18 cellular contexts compared by ENCODE assay signal in genomic region chr20:17466641-17467040, GRCh38.
DNase-seq lines count a peak whose midpoint lies in the region; ATAC-seq lines count a peak whose summit lies in the region.
"Had no signal": no experiment of that assay in that cellular context is flagged by ENCODE, and none has a peak within 500 bp of the region (broad histone marks: within the 10 kb centered on the region; RNA-seq: fewer than 3 reads in every experiment).

No MANE protein-coding gene starts in this region.

- no peak for ATAC-seq in stimulated activated naive CD8-positive, alpha-beta T cell treated with anti-CD3 and anti-CD28 coated beads, Interleukin-15, Interleukin-2, amounts not matched to agents 100 U/mL and 50 U/mL, for 24 hours
- no peak for ATAC-seq in HG03432 (IDR thresholded peaks at IDR 0.05; ENCODE audit: unreplicated experiment)
- ATAC-seq: CD8-positive, alpha-beta T cell had no signal

- peak; percentile 62 for DNase-seq in HT1080 (ENCODE audit: low read depth)
- peak; percentile 51 for DNase-seq in M059J (ENCODE audit: low read depth)
- DNase-seq in ecto neural progenitor cell (ENCODE audit: low spot score), result peak; percentile 11
- peak; percentile 10 for DNase-seq in islet precursor cell
- DNase-seq in stimulated activated naive CD4-positive, alpha-beta T cell treated with Interleukin-2 at 50 U/mL for 16 hours (lab: John Stamatoyannopoulos, UW), result no peak
- no peak for DNase-seq in NCI-H1694 (lab: John Stamatoyannopoulos, UW)
- no peak for DNase-seq in stimulated activated naive CD8-positive, alpha-beta T cell treated with anti-CD3 and anti-CD28 coated beads, Interleukin-15, Interleukin-2, amounts not matched to agents 100 U/mL and 50 U/mL, for 24 hours
- DNase-seq: 8988T; ACHN; BE2C; C1 segment of cervical spinal cord; Caco-2; Calu3; CD4-positive, CD25-positive, alpha-beta regulatory T cell; CD8-positive, alpha-beta T cell; DMS79 treated with DMSO at 0.1 percent for 48 hours; GF-D8 had no signal

Comparison
In these comparisons a context has a peak if more than half of its experiments do, and no peak if none do; other contexts are left out.
1. DNase-seq: peak in HT1080 (single experiment), M059J (single experiment), ecto neural progenitor cell (single experiment) and islet precursor cell (single experiment); none in stimulated activated naive CD4-positive, alpha-beta T cell treated with Interleukin-2 at 50 U/mL for 16 hours (single experiment), NCI-H1694 (single experiment) and stimulated activated naive CD8-positive, alpha-beta T cell treated with anti-CD3 and anti-CD28 coated beads, Interleukin-15, Interleukin-2, amounts not matched to agents 100 U/mL and 50 U/mL, for 24 hours (single experiment).